Comparison of ENCODE assay signal across 18 cellular contexts in genomic region chr12:127538325-127538724, GRCh38.
DNase-seq lines count a peak whose midpoint lies in the region; ATAC-seq and TF ChIP-seq lines count a peak whose summit lies in the region.
"Had no signal": no experiment of that assay in that cellular context is flagged by ENCODE, and none has a peak within 500 bp of the region (broad histone marks: within the 10 kb centered on the region; RNA-seq: fewer than 3 reads in every experiment).

No MANE protein-coding gene starts in this region.

- H3K27ac Mint-ChIP-seq in GM23338 (no peak overlapping the region), WTC11 (no peak overlapping the region), progenitor cell of endocrine pancreas (peak overlapping the region; percentile 43)
- H3K27ac Mint-ChIP-seq in activated CD8-positive, alpha-beta T cell treated with anti-CD3 and anti-CD28 coated beads for 36 hours, result no peak overlapping the region
- H3K27ac Mint-ChIP-seq: B cell; CD4-positive, CD25-positive, alpha-beta regulatory T cell; CD8-positive, alpha-beta memory T cell had no signal

- H3K4me1 Mint-ChIP-seq in GM23338, result no peaks in the 10 kb centered on the region
- H3K4me1 Mint-ChIP-seq in WTC11, result peaks cover 28% of the 10 kb centered on the region
- H3K4me1 Mint-ChIP-seq in progenitor cell of endocrine pancreas (ENCODE audit: low read depth), result peaks cover 24% of the 10 kb centered on the region
- no peaks in the 10 kb centered on the region for H3K4me1 Mint-ChIP-seq in activated CD8-positive, alpha-beta T cell treated with anti-CD3 and anti-CD28 coated beads for 36 hours (ENCODE audit: low read depth)
- H3K4me1 Mint-ChIP-seq: B cell; CD4-positive, CD25-positive, alpha-beta regulatory T cell; CD8-positive, alpha-beta memory T cell had no signal

- peak; percentile 21 for DNase-seq in GM23338 (ENCODE audit: low spot score)
- no peak for DNase-seq in WTC11 (ENCODE audit: low spot score)
- peak; percentile 42 for DNase-seq in iPS-NIHi7 (ENCODE audit: extremely low spot score)
- no peak for DNase-seq in progenitor cell of endocrine pancreas (ENCODE audit: low spot score, unreplicated experiment)
- DNase-seq in NCI-H1417 (lab: John Stamatoyannopoulos, UW), result no peak
- DNase-seq in activated CD8-positive, alpha-beta T cell treated with anti-CD3 and anti-CD28 coated beads for 36 hours, result no peak
- no peak for DNase-seq in GM23248
- DNase-seq: CD4-positive, CD25-positive, alpha-beta regulatory T cell; CD8-positive, alpha-beta memory T cell; COR-L47; DMS 273 treated with DMSO at 0.1 percent for 48 hours; DMS79; GDM1; GOT3; HCEC 1CT had no signal

- intact Hi-C loops in activated CD8-positive, alpha-beta T cell treated with anti-CD3 and anti-CD28 coated beads for 36 hours (cut with micrococcal nuclease), result no loop called here

- H3F3A ChIP-seq in GM23338 (replicated peaks; ENCODE audit: low read depth) (no peaks in the 10 kb centered on the region), GM23248 (ENCODE audit: insufficient read depth) (no peaks in the 10 kb centered on the region)

- H3K4me2 ChIP-seq in GM23338 (no peak overlapping the region), GM23248 (ENCODE audit: unreplicated experiment) (no peak overlapping the region)
- H3K4me2 ChIP-seq: BLaER1 treated with 17β-estradiol and CSF1 and Interleukin-3, amounts not matched to agents 10 nM and 100 nM had no signal

- H3K4me3 Mint-ChIP-seq in GM23338, result no peak overlapping the region
- no peak overlapping the region for H3K4me3 Mint-ChIP-seq in WTC11
- H3K4me3 Mint-ChIP-seq in progenitor cell of endocrine pancreas (ENCODE audit: low read depth), result no peak overlapping the region
- H3K4me3 Mint-ChIP-seq in activated CD8-positive, alpha-beta T cell treated with anti-CD3 and anti-CD28 coated beads for 36 hours, result no peak overlapping the region
- H3K4me3 Mint-ChIP-seq: B cell; CD4-positive, CD25-positive, alpha-beta regulatory T cell; CD8-positive, alpha-beta memory T cell had no signal

- H3K36me3 Mint-ChIP-seq in GM23338 (ENCODE audit: low read depth) (peaks cover 35% of the 10 kb centered on the region), WTC11 (peaks cover 11% of the 10 kb centered on the region), progenitor cell of endocrine pancreas (ENCODE audit: insufficient read depth) (peaks cover 1% of the 10 kb centered on the region)
- H3K36me3 Mint-ChIP-seq in activated CD8-positive, alpha-beta T cell treated with anti-CD3 and anti-CD28 coated beads for 36 hours (ENCODE audit: low read depth), result no peaks in the 10 kb centered on the region
- H3K36me3 Mint-ChIP-seq: CD4-positive, CD25-positive, alpha-beta regulatory T cell; CD8-positive, alpha-beta memory T cell had no signal

- H3K9me3 ChIP-seq in GM23248 (ENCODE audit: low read depth), result no peaks in the 10 kb centered on the region

- WGBS in GM23248 (ENCODE audit: low coverage in 1 of 2, low lambda C conversion rate in 2 of 2, missing lambda C conversion rate in 2 of 2), 2 experiments, result 70 to 71% methylated on average over 3 of the region's 3 CpGs

- H3K27me3 ChIP-seq in GM23338 (ENCODE audit: insufficient read depth), result no peaks in the 10 kb centered on the region
- no peaks in the 10 kb centered on the region for H3K27me3 ChIP-seq in GM23248 (replicated peaks; ENCODE audit: insufficient read depth)
- H3K27me3 ChIP-seq: BLaER1 treated with 17β-estradiol and CSF1 and Interleukin-3, amounts not matched to agents 10 nM and 100 nM had no signal

- TF ChIP-seq CTCF in GM23338 (conservative IDR thresholded peaks at IDR 0.05; ENCODE audit: low read depth in 2 of 2) (no peak), WTC11 (IDR thresholded peaks at IDR 0.05) (no peak), progenitor cell of endocrine pancreas (IDR thresholded peaks at IDR 0.05; ENCODE audit: unreplicated experiment) (no peak)
- no peak for TF ChIP-seq CTCF in activated CD8-positive, alpha-beta T cell treated with anti-CD3 and anti-CD28 coated beads for 36 hours (IDR thresholded peaks at IDR 0.05)

- H3K9me3 Mint-ChIP-seq in GM23338 (peaks cover 97% of the 10 kb centered on the region), WTC11 (peaks cover 58% of the 10 kb centered on the region), progenitor cell of endocrine pancreas (ENCODE audit: low read depth) (peaks cover 6% of the 10 kb centered on the region)
- peaks cover 9% of the 10 kb centered on the region for H3K9me3 Mint-ChIP-seq in activated CD8-positive, alpha-beta T cell treated with anti-CD3 and anti-CD28 coated beads for 36 hours

- in situ Hi-C loops in GM23248 (cut with MboI), result no loop called here

- ATAC-seq in GM23338 (no peak), WTC11 (peak; percentile 76)
- ATAC-seq in activated CD8-positive, alpha-beta T cell treated with anti-CD3 and anti-CD28 coated beads for 36 hours, result no peak

- no peak overlapping the region for H3K9ac ChIP-seq in GM23248
- H3K9ac ChIP-seq: BLaER1 treated with 17β-estradiol and CSF1 and Interleukin-3, amounts not matched to agents 10 nM and 100 nM had no signal

- H3K79me2 ChIP-seq in GM23338 (replicated peaks; ENCODE audit: insufficient read depth) (no peaks in the 10 kb centered on the region), GM23248 (ENCODE audit: insufficient read depth) (no peaks in the 10 kb centered on the region)

- H3K4me3 ChIP-seq in GM23338 (no peak overlapping the region), GM23248 (no peak overlapping the region)
- H3K4me3 ChIP-seq: BLaER1 treated with 17β-estradiol and CSF1 and Interleukin-3, amounts not matched to agents 10 nM and 100 nM had no signal

- CTCF ChIA-PET in WTC11 (lab: Charles Lee), result interaction anchor here (0.6 to 2.0 kb wide), 2 partner anchors 21 to 157 kb away, joined by 4 to 6 read pairs; no protein-coding TSS in a partner anchor
- CTCF ChIA-PET in activated CD8-positive, alpha-beta T cell treated with anti-CD3 and anti-CD28 coated beads for 36 hours (lab: Charles Lee), result no interaction called here

- H3K4me1 ChIP-seq in GM23338 (ENCODE audit: insufficient read depth) (peaks cover 7% of the 10 kb centered on the region; the same call in 1 of the 2 replicates), GM23248 (ENCODE audit: insufficient read depth) (no peaks in the 10 kb centered on the region)
- H3K4me1 ChIP-seq: BLaER1 treated with 17β-estradiol and CSF1 and Interleukin-3, amounts not matched to agents 10 nM and 100 nM had no signal

- H3K27me3 Mint-ChIP-seq in GM23338 (ENCODE audit: insufficient read depth, low read depth, poor library complexity) (peaks cover 4% of the 10 kb centered on the region), WTC11 (ENCODE audit: low read depth) (no peaks in the 10 kb centered on the region; the same call in 1 of the 2 replicates), progenitor cell of endocrine pancreas (no peaks in the 10 kb centered on the region)
- no peaks in the 10 kb centered on the region for H3K27me3 Mint-ChIP-seq in activated CD8-positive, alpha-beta T cell treated with anti-CD3 and anti-CD28 coated beads for 36 hours
- H3K27me3 Mint-ChIP-seq: B cell; CD4-positive, CD25-positive, alpha-beta regulatory T cell; CD8-positive, alpha-beta memory T cell had no signal

- no peak overlapping the region for H3K27ac ChIP-seq in GM23338 (ENCODE audit: low read depth)
- no peak overlapping the region for H3K27ac ChIP-seq in GM23248
- H3K27ac ChIP-seq: BLaER1 treated with 17β-estradiol and CSF1 and Interleukin-3, amounts not matched to agents 10 nM and 100 nM; HL-60 had no signal

- H4K20me1 ChIP-seq in GM23338 (replicated peaks; ENCODE audit: insufficient read depth), result no peaks in the 10 kb centered on the region
- H4K20me1 ChIP-seq in GM23248 (ENCODE audit: insufficient read depth), result no peaks in the 10 kb centered on the region
- H4K20me1 ChIP-seq: BLaER1 treated with 17β-estradiol and CSF1 and Interleukin-3, amounts not matched to agents 10 nM and 100 nM had no signal

- POLR2A ChIA-PET in WTC11 (lab: Charles Lee), result no interaction called here
- POLR2A ChIA-PET in activated CD8-positive, alpha-beta T cell treated with anti-CD3 and anti-CD28 coated beads for 36 hours (lab: Charles Lee), result no interaction called here

- H3K9me2 ChIP-seq in GM23338 (ENCODE audit: insufficient read depth), result no peaks in the 10 kb centered on the region
- H3K9me2 ChIP-seq in GM23248 (ENCODE audit: insufficient read depth), result no peaks in the 10 kb centered on the region

- 0 out of 2 replicates have a peak overlapping the region, but pooled peaks have one; percentile 38 for H2AFZ ChIP-seq in GM23338
- H2AFZ ChIP-seq in GM23248, result no peak overlapping the region

- H3K36me3 ChIP-seq in GM23338 (ENCODE audit: insufficient read depth), result no peaks in the 10 kb centered on the region
- no peaks in the 10 kb centered on the region for H3K36me3 ChIP-seq in GM23248 (ENCODE audit: low read depth)
- H3K36me3 ChIP-seq: BLaER1 treated with 17β-estradiol and CSF1 and Interleukin-3, amounts not matched to agents 10 nM and 100 nM had no signal

TF ChIP-seq in GM23338, 12 proteins besides CTCF, POLR2A, EP300 and RAD21 (continues in another document):
- no peak for TF ChIP-seq ETS1 (IDR thresholded peaks at IDR 0.05)

TF ChIP-seq in WTC11, 78 proteins besides CTCF, POLR2A, EP300 and RAD21 (continues in another document):
- TF ChIP-seq ELF4 (CRISPR knock-in tag; IDR thresholded peaks at IDR 0.05; ENCODE audit: low read depth), result no peak

Comparison
In these comparisons a context has a peak if more than half of its experiments do, and no peak if none do; other contexts are left out.
1. DNase-seq: peak in GM23338 (single experiment) and iPS-NIHi7 (single experiment); none in WTC11 (single experiment), progenitor cell of endocrine pancreas (single experiment), NCI-H1417 (0 of 3), activated CD8-positive, alpha-beta T cell treated with anti-CD3 and anti-CD28 coated beads for 36 hours (single experiment) and GM23248 (single experiment).